In genomic region chr12:109732321-109733305, GRCh38 we compare ENCODE assay signal across 21 cellular contexts. TPM values are rescaled to one million over a fixed set of nuclear protein-coding genes. Genes with fewer than 3 reads are reported as not detected.
DNase-seq lines count a peak whose midpoint lies in the region; ATAC-seq, FAIRE-seq and TF ChIP-seq lines count a peak whose summit lies in the region.
"Had no signal": no experiment of that assay in that cellular context is flagged by ENCODE, and none has a peak within 500 bp of the region (broad histone marks: within the 10 kb centered on the region; RNA-seq: fewer than 3 reads in every experiment).

No MANE protein-coding gene starts in this region.

- H3K27ac ChIP-seq in HEK293 (ENCODE audit: extremely low read depth, low read depth, low read length), result no peak overlapping the region
- no peak overlapping the region for H3K27ac ChIP-seq in pancreas
- H3K27ac ChIP-seq: cardiac muscle cell, left lung had no signal

- POLR2A ChIA-PET in HEK293 (lab: Yijun Ruan, JAX), result no interaction called here

- no peak overlapping the region for H3K4me3 Mint-ChIP-seq in glutamatergic neuron (ENCODE audit: unreplicated experiment)
- H3K4me3 Mint-ChIP-seq: activated naive CD8-positive, alpha-beta T cell; T-helper 17 cell had no signal

- H3K27ac Mint-ChIP-seq in glutamatergic neuron (ENCODE audit: unreplicated experiment), result no peak overlapping the region
- H3K27ac Mint-ChIP-seq: activated naive CD8-positive, alpha-beta T cell; T-helper 17 cell had no signal

- H3K36me3 Mint-ChIP-seq in glutamatergic neuron (ENCODE audit: unreplicated experiment), result no peaks in the 10 kb centered on the region
- H3K36me3 Mint-ChIP-seq: activated naive CD8-positive, alpha-beta T cell had no signal

- H3K9me3 ChIP-seq in BE2C, result no peaks in the 10 kb centered on the region
- H3K9me3 ChIP-seq in HEK293 (ENCODE audit: control insufficient read depth, insufficient read depth, low read depth, low read length), result no peaks in the 10 kb centered on the region
- H3K9me3 ChIP-seq in pancreas, result no peaks in the 10 kb centered on the region
- H3K9me3 ChIP-seq: left lung had no signal

- no peaks in the 10 kb centered on the region for H3K27me3 ChIP-seq in BE2C
- H3K27me3 ChIP-seq in pancreas, result no peaks in the 10 kb centered on the region
- H3K27me3 ChIP-seq: cardiac muscle cell had no signal

- peaks cover 76% of the 10 kb centered on the region for H3K4me1 ChIP-seq in BE2C
- H3K4me1 ChIP-seq in HEK293 (ENCODE audit: control insufficient read depth, insufficient read depth, low read length), result no peaks in the 10 kb centered on the region
- peaks cover 0 to 3% (median 0%) of the 10 kb centered on the region in 3 donors for H3K4me1 ChIP-seq in pancreas
- H3K4me1 ChIP-seq: left lung had no signal

- intact Hi-C loops in pancreas (cut with DNase I), result no loop called here

- peaks cover 91% of the 10 kb centered on the region for H3K36me3 ChIP-seq in BE2C
- H3K36me3 ChIP-seq in HEK293 (ENCODE audit: control insufficient read depth in 2 of 2, insufficient read depth in 1 of 2, low read length in 2 of 2), result no peaks in the 10 kb centered on the region
- no peaks in the 10 kb centered on the region for H3K36me3 ChIP-seq in pancreas
- H3K36me3 ChIP-seq: cardiac muscle cell, left lung had no signal

- peaks cover 5% of the 10 kb centered on the region for H3K9me3 Mint-ChIP-seq in glutamatergic neuron (ENCODE audit: unreplicated experiment)

- H3K4me1 Mint-ChIP-seq in glutamatergic neuron (ENCODE audit: low read depth, unreplicated experiment), result peaks cover 34% of the 10 kb centered on the region
- H3K4me1 Mint-ChIP-seq: T-helper 17 cell had no signal

- TF ChIP-seq CTCF in BE2C (IDR thresholded peaks at IDR 0.05; ENCODE audit: low read depth, low read length), result no peak
- no peak for TF ChIP-seq CTCF in HEK293 (tag by site-specific recombination; IDR thresholded peaks at IDR 0.05)
- no peak for TF ChIP-seq CTCF in glutamatergic neuron (IDR thresholded peaks at IDR 0.05; ENCODE audit: partially characterized antibody, unreplicated experiment)
- TF ChIP-seq CTCF in pancreas (IDR thresholded peaks at IDR 0.05), result no peak

- 74 to 77% methylated on average over 21 of the region's 21 CpGs for WGBS in pancreas, 2 donors

- DNase-seq in BE2C (peak; percentile 43), glutamatergic neuron (peak; percentile 14), pancreas (peak in 4 of 6 donors; percentile 4 to 32 (median 22)), pons (ENCODE audit: low spot score) (no peak), NCI-H526 treated with DMSO at 0.1 percent for 48 hours (lab: John Stamatoyannopoulos, UW) (no peak)
- DNase-seq: activated CD4-positive, alpha-beta T cell treated with anti-CD3 and anti-CD28 coated beads for 1 hour; AML-193; effector memory CD4-positive, alpha-beta T cell; H7; Kasumi-1; NCI-H1105 treated with DMSO at 0.1 percent for 48 hours; SHP77 treated with DMSO at 0.1 percent for 48 hours had no signal

- ATAC-seq in pancreas (no peak), GM18498 (IDR thresholded peaks at IDR 0.05; ENCODE audit: unreplicated experiment) (no peak), GM19035 (IDR thresholded peaks at IDR 0.05; ENCODE audit: unreplicated experiment) (no peak)
- ATAC-seq: left lung, T-helper 17 cell had no signal

- FAIRE-seq in pancreas (lab: Jason Lieb, UNC), result no peak
- FAIRE-seq: D721Med, G401.6 had no signal

- H3K4me3 ChIP-seq in BE2C (ENCODE audit: low read depth, low read length) (no peak overlapping the region), HEK293 (ENCODE audit: low read depth, low read length) (no peak overlapping the region), pancreas (no peak overlapping the region)
- H3K4me3 ChIP-seq: cardiac muscle cell, left lung had no signal

- no peaks in the 10 kb centered on the region for H3K27me3 Mint-ChIP-seq in glutamatergic neuron (ENCODE audit: unreplicated experiment)

- CTCF ChIA-PET in HEK293 (lab: Yijun Ruan, JAX), result interaction anchor here (0.6 kb wide), 1 partner anchor 10 kb away, joined by 4 read pairs; no protein-coding TSS in a partner anchor

TF ChIP-seq in HEK293, 187 proteins besides CTCF, POLR2A, EP300 and RAD21:
- TF ChIP-seq SCRT2 (tag by site-specific recombination; IDR thresholded peaks at IDR 0.05) (peak; percentile 49; the same call in 1 of the 2 replicates), SCRT1 (tag by site-specific recombination; IDR thresholded peaks at IDR 0.05; ENCODE audit: borderline replicate concordance) (0 out of 2 replicates have a peak, but pooled peaks have one; percentile 51), MEIS1 (CRISPR knock-in tag; IDR thresholded peaks at IDR 0.05; ENCODE audit: borderline replicate concordance) (no peak)

RNA-seq across cellular contexts. Expression of gene FAM222A, which starts 19.0 kb away (rescaled TPM):
- 227 TPM for polyA plus RNA-seq in BE2C (2012; ENCODE audit: insufficient read depth, insufficient read length, low read depth)
- 18.1 TPM for total RNA-seq in glutamatergic neuron (ENCODE audit: unreplicated experiment)
- total RNA-seq in pancreas, result 1 to 10 TPM; 2.1 to 4.3 (median 3.3) TPM
- polyA plus RNA-seq in pancreas, result 10 to 100 TPM in 1 of 2 donors, 1 to 10 TPM in 1; 5.6 to 14.6 TPM

Comparison
In these comparisons a context has a peak if more than half of its experiments do, and no peak if none do; other contexts are left out.
1. DNase-seq: peak in BE2C (single experiment), glutamatergic neuron (single experiment) and pancreas (4 of 6); none in pons (single experiment) and NCI-H526 treated with DMSO at 0.1 percent for 48 hours (single experiment).